7 cellular contexts compared by ENCODE assay signal in the genomic region with DNA sequence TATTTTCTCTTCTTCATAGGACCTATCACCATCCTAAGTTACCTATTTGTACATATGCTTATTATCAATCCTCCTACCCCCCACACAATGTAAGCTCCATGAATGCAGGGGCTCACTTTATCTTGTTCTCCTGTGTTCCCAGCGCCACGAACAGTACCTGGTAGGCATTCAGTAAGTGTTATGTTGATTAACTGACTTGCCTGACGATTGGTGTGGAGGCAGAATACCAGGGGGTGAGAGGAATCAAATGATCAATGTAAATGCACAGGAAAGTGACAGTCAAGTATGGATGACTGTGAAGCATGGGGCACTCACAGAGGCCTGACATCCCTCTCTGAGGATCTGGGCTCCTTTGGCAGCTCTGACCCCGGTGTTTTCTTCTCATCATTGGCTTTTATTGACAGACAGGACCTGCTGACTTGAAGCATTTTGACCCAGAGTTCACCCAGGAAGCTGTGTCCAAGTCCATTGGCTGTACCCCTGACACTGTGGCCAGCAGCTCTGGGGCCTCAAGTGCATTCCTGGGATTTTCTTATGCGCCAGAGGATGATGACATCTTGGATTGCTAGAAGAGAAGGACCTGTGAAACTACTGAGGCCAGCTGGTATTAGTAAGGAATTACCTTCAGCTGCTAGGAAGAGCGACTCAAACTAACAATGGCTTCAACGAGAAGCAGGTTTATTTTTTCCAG.
A peak's percentile ranks its signal among the peaks of the same experiment; 100 is the strongest.
DNase-seq lines count a peak whose midpoint lies in the region; ATAC-seq lines count a peak whose summit lies in the region.

No MANE protein-coding gene starts in this region.

- DNase-seq in HCEC 1CT (peak; percentile 52), amniotic epithelial cell (ENCODE audit: low read depth) (peak; percentile 88), islet precursor cell (peak; percentile 65), stromal cell of bone marrow (ENCODE audit: low read depth) (peak; percentile 25), retina (no peak)
- no peak for DNase-seq in stimulated activated CD4-positive, alpha-beta T cell treated with anti-CD3 and anti-CD28 coated beads, Interleukin-2, amount 100 ng/mL, for 24 hours

- ATAC-seq in HG03175 (IDR thresholded peaks at IDR 0.05; ENCODE audit: unreplicated experiment), result no peak

Comparison
In these comparisons a context has a peak if more than half of its experiments do, and no peak if none do; other contexts are left out.
1. DNase-seq: peak in HCEC 1CT (single experiment), amniotic epithelial cell (single experiment), islet precursor cell (single experiment) and stromal cell of bone marrow (single experiment); none in retina (single experiment) and stimulated activated CD4-positive, alpha-beta T cell treated with anti-CD3 and anti-CD28 coated beads, Interleukin-2, amount 100 ng/mL, for 24 hours (0 of 2).